Comparison of ENCODE assay signal across 15 cellular contexts in the genomic region with DNA sequence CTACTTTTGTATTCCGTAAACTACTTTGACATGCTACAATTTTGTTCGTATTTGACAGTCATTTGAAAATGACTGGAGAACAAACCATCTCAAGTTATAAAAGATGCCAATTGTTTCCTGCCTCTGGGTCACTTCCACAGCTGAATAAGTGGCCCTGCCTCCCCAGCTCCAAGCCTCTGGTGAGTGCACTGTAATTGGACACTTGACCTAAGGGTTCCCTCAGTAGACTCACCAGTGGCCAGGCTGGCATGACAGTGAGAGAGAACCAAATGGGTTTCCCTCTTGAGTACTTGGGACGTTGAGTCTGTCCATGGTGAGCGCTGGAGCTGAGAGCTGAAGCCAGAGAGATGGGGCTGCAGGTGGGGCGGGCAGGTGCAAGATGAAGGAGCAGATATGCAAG. TPM values are rescaled to one million over a fixed set of nuclear protein-coding genes. Genes with fewer than 3 reads are reported as not detected.
DNase-seq lines count a peak whose midpoint lies in the region; ATAC-seq and TF ChIP-seq lines count a peak whose summit lies in the region.
"Had no signal": no experiment of that assay in that cellular context is flagged by ENCODE, and none has a peak within 500 bp of the region (broad histone marks: within the 10 kb centered on the region; RNA-seq: fewer than 3 reads in every experiment).

No MANE protein-coding gene starts in this region.

- H2AFZ ChIP-seq in neuronal stem cell (ENCODE audit: low read length): no peak overlapping the region

- H3K9me3 ChIP-seq in neuronal stem cell (replicated peaks in 1 of 2; ENCODE audit: control insufficient read depth in 2 of 2, insufficient read depth in 1 of 2, low read depth in 1 of 2, low read length in 2 of 2): peaks cover 0 to 1% of the 10 kb centered on the region in 2 donors
- no peaks in the 10 kb centered on the region for H3K9me3 ChIP-seq in upper lobe of right lung
- H3K9me3 ChIP-seq: BE2C, Caco-2, HAP-1 had no signal

- H3K27ac Mint-ChIP-seq in glutamatergic neuron (ENCODE audit: unreplicated experiment): peak overlapping the region; percentile 93
- H3K27ac Mint-ChIP-seq: CD4-positive, CD25-positive, alpha-beta regulatory T cell had no signal

- peaks cover 9% of the 10 kb centered on the region for H3K27me3 Mint-ChIP-seq in glutamatergic neuron (ENCODE audit: unreplicated experiment)

- H4K91ac ChIP-seq in neuronal stem cell (ENCODE audit: low read depth, low read length, poor library complexity): no peak overlapping the region

- peaks cover 31% of the 10 kb centered on the region for H3K4me1 Mint-ChIP-seq in glutamatergic neuron (ENCODE audit: low read depth, unreplicated experiment)
- H3K4me1 Mint-ChIP-seq: CD4-positive, CD25-positive, alpha-beta regulatory T cell had no signal

- no peak overlapping the region for H3K4me2 ChIP-seq in neuronal stem cell (ENCODE audit: insufficient read depth, low read length, poor library complexity, severe bottlenecking)

- H2AK5ac ChIP-seq in neuronal stem cell (ENCODE audit: low read depth, low read length): no peak overlapping the region

- H3K23ac ChIP-seq in neuronal stem cell (ENCODE audit: low read depth, low read length, poor library complexity): no peak overlapping the region

- no peak overlapping the region for H3K14ac ChIP-seq in neuronal stem cell (ENCODE audit: low read length)

- no peak overlapping the region for H3K4me3 ChIP-seq in neuronal stem cell (ENCODE audit: low read length in 2 of 2)
- H3K4me3 ChIP-seq in upper lobe of right lung: no peak overlapping the region
- H3K4me3 ChIP-seq: HAP-1 had no signal

- intact Hi-C loops in posterior vena cava (cut with DNase I): no loop called here
- intact Hi-C loops in upper lobe of right lung (cut with DNase I): no loop called here

- no peaks in the 10 kb centered on the region for H3K9me3 Mint-ChIP-seq in glutamatergic neuron (ENCODE audit: unreplicated experiment)

- H3K36me3 ChIP-seq in neuronal stem cell (replicated peaks in 1 of 2; ENCODE audit: control insufficient read depth in 2 of 2, insufficient read depth in 2 of 2, low read length in 2 of 2) (no peaks in the 10 kb centered on the region), upper lobe of right lung (no peaks in the 10 kb centered on the region)
- H3K36me3 ChIP-seq: HAP-1 had no signal

- H3K9ac ChIP-seq in neuronal stem cell (ENCODE audit: low read depth, low read length, poor library complexity): no peak overlapping the region

- TF ChIP-seq CTCF in glutamatergic neuron (IDR thresholded peaks at IDR 0.05; ENCODE audit: partially characterized antibody, unreplicated experiment) (no peak), upper lobe of right lung (IDR thresholded peaks at IDR 0.05) (no peak)

- H3K27me3 ChIP-seq in neuronal stem cell (ENCODE audit: control insufficient read depth in 3 of 3, insufficient read depth in 3 of 3, low read depth in 1 of 3, low read length in 3 of 3) (peaks cover 0 to 3% (median 0%) of the 10 kb centered on the region in 3 experiments), upper lobe of right lung (no peaks in the 10 kb centered on the region)
- H3K27me3 ChIP-seq: BE2C had no signal

- no peak overlapping the region for H2BK12ac ChIP-seq in neuronal stem cell (ENCODE audit: low read length)

- no CpG with 5 or more reads among the region's 5 CpGs for WGBS in neuronal stem cell (ENCODE audit: extremely low coverage in 2 of 2, insufficient read length in 2 of 2, insufficient replicate concordance in 1 of 2), 2 donors

- DNase-seq in NCI-H510A treated with DMSO at 0.1 percent for 48 hours (lab: John Stamatoyannopoulos, UW) (peak; percentile 38), NCI-H510A (lab: John Stamatoyannopoulos, UW) (no peak), SK-N-DZ (ENCODE audit: low spot score) (peak; percentile 50), glutamatergic neuron (no peak), neuronal stem cell (ENCODE audit: low spot score) (no peak), posterior vena cava (ENCODE audit: low spot score) (no peak), upper lobe of right lung (no peak), epidermal melanocyte (ENCODE audit: insufficient read length, low spot score) (no peak)
- DNase-seq: BE2C; C1 segment of cervical spinal cord; Caco-2; CD4-positive, CD25-positive, alpha-beta regulatory T cell had no signal

- no peak overlapping the region for H4K8ac ChIP-seq in neuronal stem cell (ENCODE audit: low read depth, low read length)

- H3K18ac ChIP-seq in neuronal stem cell (ENCODE audit: low read length): peak overlapping the region; percentile 67

- no peak overlapping the region for H3K4ac ChIP-seq in neuronal stem cell (ENCODE audit: low read length)

- H3K4me1 ChIP-seq in neuronal stem cell (ENCODE audit: control insufficient read depth in 2 of 2, insufficient read depth in 1 of 2, low read depth in 1 of 2, low read length in 2 of 2): peaks cover 0 to 1% of the 10 kb centered on the region in 2 donors
- H3K4me1 ChIP-seq in upper lobe of right lung: no peaks in the 10 kb centered on the region
- H3K4me1 ChIP-seq: Caco-2, HAP-1 had no signal

- no peak overlapping the region for H2BK15ac ChIP-seq in neuronal stem cell (ENCODE audit: low read length)

- H2BK120ac ChIP-seq in neuronal stem cell (ENCODE audit: low read depth, low read length): no peak overlapping the region

- no peak overlapping the region for H3K27ac ChIP-seq in neuronal stem cell (replicated peaks; ENCODE audit: low read length)
- H3K27ac ChIP-seq in upper lobe of right lung: no peak overlapping the region

- no peak for ATAC-seq in upper lobe of right lung

- no peaks in the 10 kb centered on the region for H3K36me3 Mint-ChIP-seq in glutamatergic neuron (ENCODE audit: unreplicated experiment)
- H3K36me3 Mint-ChIP-seq: CD4-positive, CD25-positive, alpha-beta regulatory T cell had no signal

- H3K79me1 ChIP-seq in neuronal stem cell (ENCODE audit: low read depth, low read length): no peaks in the 10 kb centered on the region

- no peak overlapping the region for H2BK5ac ChIP-seq in neuronal stem cell (ENCODE audit: low read length)

- H3K4me3 Mint-ChIP-seq in glutamatergic neuron (ENCODE audit: unreplicated experiment): peak overlapping the region; percentile 78
- H3K4me3 Mint-ChIP-seq: CD4-positive, CD25-positive, alpha-beta regulatory T cell had no signal

RNA-seq across cellular contexts. Expression of gene SLC35D3, which starts 57.1 kb away (rescaled TPM):
- polyA plus RNA-seq in SK-N-DZ (2014; cell fraction: cytosol; rRNA removed): 1.7 and 2.4 TPM in 2 replicates
- 3.0 and 3.2 TPM in 2 replicates for polyA plus RNA-seq in SK-N-DZ (2014; cell fraction: nucleus; rRNA removed)
- total RNA-seq in glutamatergic neuron (ENCODE audit: unreplicated experiment): not detected
- polyA plus RNA-seq in neuronal stem cell (2013, experiment 1 of 2): 0.03 TPM
- 0.01 TPM for polyA plus RNA-seq in neuronal stem cell (2013, experiment 2 of 2)
- not detected for total RNA-seq in posterior vena cava
- not detected for total RNA-seq in upper lobe of right lung
- total RNA-seq: A172, H4 had no signal
- polyA plus RNA-seq: CD4-positive, CD25-positive, alpha-beta regulatory T cell had no signal

Comparison
In these comparisons a context has a peak if more than half of its experiments do, and no peak if none do; other contexts are left out.
1. DNase-seq: peak in NCI-H510A treated with DMSO at 0.1 percent for 48 hours (single experiment) and SK-N-DZ (single experiment); none in NCI-H510A (single experiment), glutamatergic neuron (single experiment), neuronal stem cell (single experiment), posterior vena cava (single experiment), upper lobe of right lung (single experiment) and epidermal melanocyte (single experiment).